In the genomic region with DNA sequence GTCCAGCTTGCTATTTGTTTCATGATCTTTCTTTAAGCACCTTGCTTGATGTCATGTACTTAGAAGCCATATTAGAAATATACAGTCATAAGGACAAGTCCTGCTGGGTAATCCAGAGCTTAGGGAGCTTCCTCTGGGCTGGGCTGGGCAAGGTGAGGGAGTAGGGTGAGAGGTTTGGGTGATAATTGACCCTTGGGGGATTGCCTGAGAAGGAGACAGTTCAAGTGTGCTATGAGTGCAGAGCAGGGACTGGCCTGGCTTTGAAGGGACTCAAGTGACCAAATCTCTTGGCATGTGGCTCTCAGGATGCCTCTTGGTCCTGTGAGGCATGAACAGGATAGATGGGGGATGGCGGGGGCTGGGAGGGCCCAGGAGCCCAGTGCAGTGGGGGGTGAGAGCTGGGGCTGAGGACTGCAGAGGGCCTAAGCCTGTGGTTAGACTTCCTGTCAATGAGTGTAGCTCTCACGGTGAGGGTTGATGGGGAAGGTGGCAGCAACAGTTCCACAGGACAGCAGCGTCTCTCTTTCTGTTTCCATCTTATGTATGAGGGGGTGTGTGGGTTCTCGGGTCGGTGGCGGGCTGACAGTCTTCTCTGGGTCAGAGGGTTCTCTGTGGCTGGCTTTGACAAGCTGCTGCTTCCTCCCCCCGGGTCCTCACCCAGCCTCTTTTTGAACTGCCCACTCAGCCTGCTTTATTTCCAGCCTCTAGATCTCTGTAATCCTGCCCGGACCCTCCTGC, we compare ENCODE assay signal across 8 cellular contexts. TPM values are rescaled to one million over a fixed set of nuclear protein-coding genes. Genes with fewer than 3 reads are reported as not detected.
DNase-seq lines count a peak whose midpoint lies in the region; ATAC-seq and TF ChIP-seq lines count a peak whose summit lies in the region.

No MANE protein-coding gene starts in this region.

- no peak overlapping the region for H2AFZ ChIP-seq in mammary epithelial cell (ENCODE audit: low read depth, low read length)

- ATAC-seq in GM21390 (IDR thresholded peaks at IDR 0.05; ENCODE audit: unreplicated experiment) (peak; percentile 90), memory B cell (ENCODE audit: low read depth) (peak; percentile 98)

- peaks cover 0 to 1% of the 10 kb centered on the region in 2 donors for H3K27me3 Mint-ChIP-seq in CD8-positive, alpha-beta memory T cell
- H3K27me3 Mint-ChIP-seq in memory B cell, result peaks cover 2% of the 10 kb centered on the region

- peaks cover 83 to 94% (median 87%) of the 10 kb centered on the region in 3 donors for H3K4me1 Mint-ChIP-seq in CD8-positive, alpha-beta memory T cell
- H3K4me1 Mint-ChIP-seq in memory B cell, result peaks cover 17% of the 10 kb centered on the region

- H3K27ac Mint-ChIP-seq in CD8-positive, alpha-beta memory T cell, result peak overlapping the region; percentile 94 to 99 (median 98)
- H3K27ac Mint-ChIP-seq in memory B cell, result peak overlapping the region; percentile 79

- no TSS peak for BruUV-seq in mammary epithelial cell (replicated peaks; lab: Mats Ljungman, UMichigan)

- peak overlapping the region; percentile 94 to 100 (median 99) for H3K4me3 Mint-ChIP-seq in CD8-positive, alpha-beta memory T cell
- peak overlapping the region; percentile 43 for H3K4me3 Mint-ChIP-seq in memory B cell

- DNase-seq in CD8-positive, alpha-beta memory T cell, result peak; percentile 57 to 84 (median 64)
- DNase-seq in KBM-7, result peak; percentile 52
- DNase-seq in activated CD8-positive, alpha-beta memory T cell treated with anti-CD3 and anti-CD28 coated beads for 48 hours (ENCODE audit: low read depth in 2 of 3, low spot score in 2 of 3), result peak in 2 of 3 experiments; percentile 67
- DNase-seq in memory B cell (ENCODE audit: low spot score in 2 of 2), result peak; percentile 20 to 40
- DNase-seq in stomach, result peak; percentile 36
- no peak for DNase-seq in RKO (ENCODE audit: low spot score)
- DNase-seq in mammary epithelial cell, result no peak

- no peak overlapping the region for H3K9ac ChIP-seq in mammary epithelial cell (ENCODE audit: insufficient read depth, low read length)

- H3K9me3 Mint-ChIP-seq in CD8-positive, alpha-beta memory T cell, result no peaks in the 10 kb centered on the region
- no peaks in the 10 kb centered on the region for H3K9me3 Mint-ChIP-seq in memory B cell

- POLR2A ChIA-PET in CD8-positive, alpha-beta memory T cell (lab: Charles Lee), result interaction anchor here (1.0 to 2.9 kb wide), 4 partner anchors 13 to 106 kb away, joined by 3 to 27 read pairs (median 8); a partner anchor contains a TSS

- no peak for TF ChIP-seq EP300 in stomach (IDR thresholded peaks at IDR 0.05)

- peaks cover 0 to 22% (median 10%) of the 10 kb centered on the region in 3 donors for H3K36me3 Mint-ChIP-seq in CD8-positive, alpha-beta memory T cell
- no peaks in the 10 kb centered on the region for H3K36me3 Mint-ChIP-seq in memory B cell

- H3K27me3 ChIP-seq in CD8-positive, alpha-beta memory T cell (ENCODE audit: insufficient read depth, low read length, poor library complexity, severe bottlenecking), result no peaks in the 10 kb centered on the region
- H3K27me3 ChIP-seq in stomach, result no peaks in the 10 kb centered on the region
- no peaks in the 10 kb centered on the region for H3K27me3 ChIP-seq in mammary epithelial cell (ENCODE audit: insufficient read depth, low read length)

- H3K4me3 ChIP-seq in CD8-positive, alpha-beta memory T cell (ENCODE audit: low read length), result peak overlapping the region; percentile 58
- H3K4me3 ChIP-seq in stomach (peak overlapping the region in 1 of 4 donors; percentile 18), mammary epithelial cell (replicated peaks in 1 of 3; ENCODE audit: insufficient read depth in 1 of 3, low read depth in 2 of 3, low read length in 3 of 3) (no peak overlapping the region)

- H3K79me2 ChIP-seq in mammary epithelial cell (ENCODE audit: insufficient read depth, low read length), result no peaks in the 10 kb centered on the region

- dilution Hi-C loops in mammary epithelial cell (cut with HindIII; ENCODE audit: low sequenced_read_pairs), result no loop called here

- intact Hi-C loops in stomach (cut with DNase I; ENCODE audit: low total_unique reads) (no loop called here), mammary epithelial cell (cut with micrococcal nuclease) (no loop called here)

- CTCF ChIA-PET in CD8-positive, alpha-beta memory T cell (lab: Charles Lee), result interaction anchor here (1.0 to 5.1 kb wide), 13 partner anchors 9 to 140 kb away, joined by 3 to 30 read pairs (median 4); a partner anchor contains a TSS
- CTCF ChIA-PET in mammary epithelial cell (lab: Charles Lee; ENCODE audit: low non-redundant PET), result no interaction called here

- TF ChIP-seq POLR2A in stomach (IDR thresholded peaks at IDR 0.05), result no peak

- in situ Hi-C loops in KBM-7 (cut with MboI; ENCODE audit: low pct_unique_long_range_greater_than_20kb, low sequenced_read_pairs), result no loop called here
- in situ Hi-C loops in mammary epithelial cell (cut with MboI; ENCODE audit: low sequenced_read_pairs in 2 of 2), result no loop called here

- peak overlapping the region; percentile 36 for H3K27ac ChIP-seq in CD8-positive, alpha-beta memory T cell (ENCODE audit: low read depth, low read length)
- H3K27ac ChIP-seq in stomach, result peak overlapping the region; percentile 21 to 82 (median 78)
- no peak overlapping the region for H3K27ac ChIP-seq in mammary epithelial cell (ENCODE audit: insufficient read depth, low read depth, low read length)

- H3K9me3 ChIP-seq in CD8-positive, alpha-beta memory T cell (ENCODE audit: low read length), result no peaks in the 10 kb centered on the region
- H3K9me3 ChIP-seq in stomach (no peaks in the 10 kb centered on the region), mammary epithelial cell (replicated peaks; ENCODE audit: insufficient read depth, low read length) (no peaks in the 10 kb centered on the region)

- no peaks in the 10 kb centered on the region for H3K36me3 ChIP-seq in CD8-positive, alpha-beta memory T cell (ENCODE audit: insufficient read depth, low read length)
- peaks cover 0 to 47% (median 19%) of the 10 kb centered on the region in 4 donors for H3K36me3 ChIP-seq in stomach
- no peaks in the 10 kb centered on the region for H3K36me3 ChIP-seq in mammary epithelial cell (ENCODE audit: insufficient read depth, low read length)

- TF ChIP-seq CTCF in stomach (IDR thresholded peaks at IDR 0.05), result no peak
- no peak for TF ChIP-seq CTCF in mammary epithelial cell (conservative IDR thresholded peaks at IDR 0.05 in 1 of 2, IDR thresholded peaks at IDR 0.05 in 1 of 2; ENCODE audit: extremely low read depth in 1 of 2, insufficient read depth in 1 of 2, low read depth in 1 of 2, low read length in 2 of 2)

- WGBS in stomach, 5 donors, result 60 to 77% (median 74%) methylated on average over 8 of the region's 8 CpGs
- 89% methylated on average over 7 of the region's 8 CpGs for WGBS in mammary epithelial cell (ENCODE audit: low coverage, missing lambda C conversion rate)

- no peaks in the 10 kb centered on the region for H4K20me1 ChIP-seq in mammary epithelial cell (ENCODE audit: insufficient read depth, low read length)

- peaks cover 96% of the 10 kb centered on the region for H3K4me1 ChIP-seq in CD8-positive, alpha-beta memory T cell (ENCODE audit: insufficient read depth, low read length)
- peaks cover 7 to 41% (median 31%) of the 10 kb centered on the region in 4 donors for H3K4me1 ChIP-seq in stomach
- H3K4me1 ChIP-seq in mammary epithelial cell (ENCODE audit: insufficient read depth, low read length), result peaks cover 8% of the 10 kb centered on the region

- H3K4me2 ChIP-seq in mammary epithelial cell (ENCODE audit: insufficient read depth, low read depth, low read length), result no peak overlapping the region

RNA-seq across cellular contexts. Expression of a gene that starts 53.5 kb away (rescaled TPM):
- total RNA-seq in CD8-positive, alpha-beta memory T cell, result 10 to 100 TPM; 89.2 to 91.2 TPM
- polyA plus RNA-seq in CD8-positive, alpha-beta memory T cell, result 59.8 TPM
- total RNA-seq in stomach (10 to 100 TPM; 27.0 to 71.4 (median 49.2) TPM), mammary epithelial cell (10 to 100 TPM; 52.2 to 63.5 TPM)
- polyA plus RNA-seq in stomach (10 to 100 TPM; 26.6 to 41.0 (median 30.4) TPM), mammary epithelial cell (48.0 TPM)
- polyA minus RNA-seq in mammary epithelial cell, result 48.2 TPM

Comparison
In these comparisons a context has a peak if more than half of its experiments do, and no peak if none do; other contexts are left out.
1. DNase-seq: peak in CD8-positive, alpha-beta memory T cell (5 of 5), KBM-7 (single experiment), activated CD8-positive, alpha-beta memory T cell treated with anti-CD3 and anti-CD28 coated beads for 48 hours (2 of 3), memory B cell (2 of 2) and stomach (single experiment); none in RKO (single experiment) and mammary epithelial cell (single experiment).